19 cellular contexts compared by ENCODE assay signal in the genomic region with DNA sequence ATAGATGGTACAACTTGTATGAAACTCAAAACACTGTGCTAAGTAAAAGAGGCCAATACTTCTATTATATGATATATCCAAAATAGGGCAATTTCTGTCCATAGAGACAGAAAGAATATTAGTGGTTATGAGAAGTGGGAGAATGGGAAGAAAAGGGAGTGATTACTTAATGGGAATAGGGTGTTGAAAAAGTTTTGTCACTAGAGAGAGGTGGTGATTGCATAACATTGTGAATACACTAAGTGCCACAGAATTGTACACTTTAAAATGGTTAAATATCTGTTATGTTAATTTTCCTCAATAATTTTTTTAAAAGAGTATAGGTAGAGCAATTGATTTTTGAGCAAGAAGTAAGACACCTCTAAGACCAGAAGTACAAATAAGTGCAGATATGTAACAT. TPM values are rescaled to one million over a fixed set of nuclear protein-coding genes. Genes with fewer than 3 reads are reported as not detected.
A peak's percentile ranks its signal among the peaks of the same experiment; 100 is the strongest.
DNase-seq lines count a peak whose midpoint lies in the region; ATAC-seq and TF ChIP-seq lines count a peak whose summit lies in the region.
"Had no signal": no experiment of that assay in that cellular context is flagged by ENCODE, and none has a peak within 500 bp of the region (broad histone marks: within the 10 kb centered on the region; RNA-seq: fewer than 3 reads in every experiment).

No MANE protein-coding gene starts in this region.

- H3K27me3 Mint-ChIP-seq in activated T-cell treated with anti-CD3 and anti-CD28 coated beads, Interleukin-2, amount 50 U/mL, for 24 hours = no peaks in the 10 kb centered on the region
- no peaks in the 10 kb centered on the region for H3K27me3 Mint-ChIP-seq in CD4-positive, alpha-beta T cell
- H3K27me3 Mint-ChIP-seq in T-helper 17 cell (no peaks in the 10 kb centered on the region), immature natural killer cell (ENCODE audit: low read depth in 3 of 3) (peaks cover 0 to 3% (median 2%) of the 10 kb centered on the region in 3 donors), HFFc6 (ENCODE audit: insufficient read depth) (no peaks in the 10 kb centered on the region; the same call in 1 of the 2 replicates)

- H3K4me1 Mint-ChIP-seq in activated T-cell treated with anti-CD3 and anti-CD28 coated beads, Interleukin-2, amount 50 U/mL, for 24 hours (ENCODE audit: low read depth) = peaks cover 1% of the 10 kb centered on the region
- H3K4me1 Mint-ChIP-seq in CD4-positive, alpha-beta T cell (ENCODE audit: low read depth) = no peaks in the 10 kb centered on the region
- H3K4me1 Mint-ChIP-seq in T-helper 17 cell (peaks cover 16% of the 10 kb centered on the region), immature natural killer cell (peaks cover 0 to 4% of the 10 kb centered on the region in 2 donors), HFFc6 (ENCODE audit: low read depth) (peaks cover 31% of the 10 kb centered on the region)
- H3K4me1 Mint-ChIP-seq: GM23338 had no signal

- ATAC-seq in CD4-positive, alpha-beta T cell (ENCODE audit: poor library complexity) = no peak
- no peak for ATAC-seq in T-helper 17 cell
- no peak for ATAC-seq in HG03175 (IDR thresholded peaks at IDR 0.05; ENCODE audit: unreplicated experiment)
- ATAC-seq: A549; CD8-positive, alpha-beta T cell; GM23338 had no signal

- H3K9me3 ChIP-seq in CD4-positive, alpha-beta T cell (ENCODE audit: control insufficient read depth, low read length) = no peaks in the 10 kb centered on the region
- no peaks in the 10 kb centered on the region for H3K9me3 ChIP-seq in T-helper 17 cell (ENCODE audit: control insufficient read depth, low read length, poor library complexity, severe bottlenecking)
- H3K9me3 ChIP-seq: A549 had no signal

- H3K27ac Mint-ChIP-seq in activated T-cell treated with anti-CD3 and anti-CD28 coated beads, Interleukin-2, amount 50 U/mL, for 24 hours = peak overlapping the region; percentile 36
- H3K27ac Mint-ChIP-seq in CD4-positive, alpha-beta T cell = peak overlapping the region; percentile 34
- H3K27ac Mint-ChIP-seq in T-helper 17 cell = peak overlapping the region; percentile 84
- H3K27ac Mint-ChIP-seq in immature natural killer cell = peak overlapping the region in 5 of 6 donors; percentile 26 to 69 (median 52)
- H3K27ac Mint-ChIP-seq in HFFc6 = no peak overlapping the region
- H3K27ac Mint-ChIP-seq: GM23338 had no signal

- CTCF ChIA-PET in CD4-positive, alpha-beta T cell (lab: Charles Lee) = no interaction called here

- no peak for TF ChIP-seq CTCF in CD4-positive, alpha-beta T cell (IDR thresholded peaks at IDR 0.05)
- no peak for TF ChIP-seq CTCF in HFFc6 (IDR thresholded peaks at IDR 0.05)

- H3K9me3 Mint-ChIP-seq in activated T-cell treated with anti-CD3 and anti-CD28 coated beads, Interleukin-2, amount 50 U/mL, for 24 hours = no peaks in the 10 kb centered on the region
- H3K9me3 Mint-ChIP-seq in CD4-positive, alpha-beta T cell = no peaks in the 10 kb centered on the region
- no peaks in the 10 kb centered on the region for H3K9me3 Mint-ChIP-seq in immature natural killer cell
- H3K9me3 Mint-ChIP-seq in HFFc6 = no peaks in the 10 kb centered on the region
- H3K9me3 Mint-ChIP-seq: CD8-positive, alpha-beta T cell; GM23338 had no signal

- POLR2A ChIA-PET in CD4-positive, alpha-beta T cell (lab: Charles Lee) = no interaction called here

- peaks cover 90% of the 10 kb centered on the region for H3K36me3 Mint-ChIP-seq in activated T-cell treated with anti-CD3 and anti-CD28 coated beads, Interleukin-2, amount 50 U/mL, for 24 hours (ENCODE audit: low read depth)
- H3K36me3 Mint-ChIP-seq in CD4-positive, alpha-beta T cell (ENCODE audit: low read depth) = peaks cover 93% of the 10 kb centered on the region
- peaks cover 20% of the 10 kb centered on the region for H3K36me3 Mint-ChIP-seq in T-helper 17 cell (ENCODE audit: low read depth)
- peaks cover 11 to 63% (median 18%) of the 10 kb centered on the region in 3 donors for H3K36me3 Mint-ChIP-seq in immature natural killer cell
- peaks cover 61% of the 10 kb centered on the region for H3K36me3 Mint-ChIP-seq in HFFc6 (ENCODE audit: low read depth)

- DNase-seq in activated T-cell treated with anti-CD3 and anti-CD28 coated beads, Interleukin-2, amount 50 U/mL, for 24 hours = no peak
- DNase-seq in activated T-cell treated with anti-CD3 and anti-CD28 coated beads for 4 hours (no peak), T-helper 17 cell (no peak), immature natural killer cell (no peak), HFFc6 (no peak)
- DNase-seq in CD4-positive, alpha-beta T cell = no peak
- DNase-seq in stimulated activated CD4-positive, alpha-beta T cell treated with anti-CD3 and anti-CD28 coated beads, Interleukin-12 subunit alpha, Interleukin-12 subunit beta, amount 100 ng/mL, for 4 hours = no peak
- DNase-seq: AML-193; Calu3; CD8-positive, alpha-beta T cell; DMS79 treated with DMSO at 0.1 percent for 48 hours; GF-D8; HCEC 1CT had no signal

- H3K4me3 Mint-ChIP-seq in activated T-cell treated with anti-CD3 and anti-CD28 coated beads, Interleukin-2, amount 50 U/mL, for 24 hours = no peak overlapping the region
- H3K4me3 Mint-ChIP-seq in CD4-positive, alpha-beta T cell = no peak overlapping the region
- H3K4me3 Mint-ChIP-seq in T-helper 17 cell = no peak overlapping the region
- no peak overlapping the region for H3K4me3 Mint-ChIP-seq in immature natural killer cell
- no peak overlapping the region for H3K4me3 Mint-ChIP-seq in HFFc6
- H3K4me3 Mint-ChIP-seq: CD8-positive, alpha-beta T cell; GM23338 had no signal

- intact Hi-C loops in CD4-positive, alpha-beta T cell (cut with DNase I, micrococcal nuclease) = loop anchor here in 1 of 2 experiments (5.0 kb wide), 1 partner anchor 43 kb away; no protein-coding TSS in a partner anchor

- H3K27ac ChIP-seq in CD4-positive, alpha-beta T cell (ENCODE audit: low read depth, low read length) = no peak overlapping the region
- H3K27ac ChIP-seq: 22Rv1, A549, C4-2B had no signal

- no peaks in the 10 kb centered on the region for H3K27me3 ChIP-seq in CD4-positive, alpha-beta T cell (ENCODE audit: control insufficient read depth, insufficient read depth, low read length)

RNA-seq across cellular contexts. Expression of a gene that starts 29.7 kb away (rescaled TPM):
- not detected for total RNA-seq in CD4-positive, alpha-beta T cell
- not detected for total RNA-seq in T-helper 17 cell
- not detected for polyA plus RNA-seq in immature natural killer cell
- under 1 TPM in 3 of 6 experiments, not detected in 3; 0.11 to 0.40 (median 0.34) TPM for total RNA-seq in HFFc6 (2021; fragmentation: NEBNext Ultra II Directional; extraction: Animal tissue kit (Norgen Biotek cat#: 25700))
- total RNA-seq: Calu3; CD8-positive, alpha-beta T cell had no signal
- polyA plus RNA-seq: GM23338 had no signal

RNA-seq across cellular contexts. Expression of a gene that starts 30.0 kb away (rescaled TPM):
- total RNA-seq in CD4-positive, alpha-beta T cell = 100 to 1,000 TPM; 170 to 191 TPM
- 100 to 1,000 TPM; 471 to 552 TPM for total RNA-seq in T-helper 17 cell
- polyA plus RNA-seq in immature natural killer cell = 10 to 100 TPM; 14.7 to 40.3 (median 28.3) TPM
- 100 to 1,000 TPM; 127 to 172 (median 139) TPM for total RNA-seq in HFFc6 (2021; fragmentation: NEBNext Ultra II Directional; extraction: Animal tissue kit (Norgen Biotek cat#: 25700))

RNA-seq across cellular contexts. Expression of a gene that starts 41.3 kb away (rescaled TPM):
- total RNA-seq in CD4-positive, alpha-beta T cell = 1 to 10 TPM; 5.1 to 5.4 TPM
- 1 to 10 TPM; 7.8 to 8.8 TPM for total RNA-seq in T-helper 17 cell
- polyA plus RNA-seq in immature natural killer cell = 10 to 100 TPM in 2 of 3 donors, 1 to 10 TPM in 1; 8.8 to 16.8 (median 10.3) TPM
- 10 to 100 TPM; 10.6 to 11.7 (median 11.2) TPM for total RNA-seq in HFFc6 (2021; fragmentation: NEBNext Ultra II Directional; extraction: Animal tissue kit (Norgen Biotek cat#: 25700))

RNA-seq across cellular contexts. Expression of a gene that starts 50.0 kb away (rescaled TPM):
- under 1 TPM; 0.53 to 0.85 TPM for total RNA-seq in CD4-positive, alpha-beta T cell
- total RNA-seq in T-helper 17 cell = under 1 TPM; 0.20 to 0.65 TPM
- not detected for polyA plus RNA-seq in immature natural killer cell
- total RNA-seq in HFFc6 (2021; fragmentation: NEBNext Ultra II Directional; extraction: Animal tissue kit (Norgen Biotek cat#: 25700)) = under 1 TPM in 1 of 6 experiments, not detected in 5; 0.12 TPM
- total RNA-seq: Calu3, GM23338 had no signal
- polyA plus RNA-seq: BJ had no signal
